ENCODE assay signal across 18 cellular contexts in the genomic region with DNA sequence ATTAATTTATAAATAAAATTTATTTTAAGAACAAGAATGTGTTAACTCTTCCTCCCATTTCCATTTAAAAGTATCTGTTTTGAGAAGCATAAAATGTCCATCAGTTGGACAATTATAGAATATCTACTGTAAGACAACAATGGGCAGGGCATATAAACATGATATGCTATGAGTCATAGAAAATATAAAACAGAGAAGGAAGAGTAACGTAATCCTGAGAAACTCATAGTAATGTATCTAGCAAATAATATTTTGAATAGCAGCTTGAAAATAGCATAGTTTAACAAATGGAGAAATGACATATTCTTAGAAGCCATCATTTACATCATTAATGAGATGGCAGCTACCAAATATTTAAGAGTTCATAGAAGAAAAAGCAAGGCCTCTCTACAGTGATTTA.
A peak's percentile ranks its signal among the peaks of the same experiment; 100 is the strongest.
DNase-seq lines count a peak whose midpoint lies in the region; ATAC-seq, FAIRE-seq and TF ChIP-seq lines count a peak whose summit lies in the region.
"Had no signal": no experiment of that assay in that cellular context is flagged by ENCODE, and none has a peak within 500 bp of the region (broad histone marks: within the 10 kb centered on the region; RNA-seq: fewer than 3 reads in every experiment).

No MANE protein-coding gene starts in this region.

- peak; percentile 13 for DNase-seq in HCEC 1CT
- DNase-seq in PC-3 = peak; percentile 20
- DNase-seq in dedifferentiated amniotic fluid mesenchymal stem cell (ENCODE audit: extremely low spot score) = peak; percentile 51
- no peak for DNase-seq in pancreas
- no peak for DNase-seq in NCI-H2171 (lab: John Stamatoyannopoulos, UW)
- DNase-seq in superior temporal gyrus (ENCODE audit: extremely low spot score) = no peak
- no peak for DNase-seq in AG20443 (ENCODE audit: low spot score)
- DNase-seq: 8988T; Calu3; CD8-positive, alpha-beta T cell; DMS79 treated with DMSO at 0.1 percent for 48 hours; GM23248; HFFc6 had no signal

- ATAC-seq in PC-3 = peak; percentile 68
- ATAC-seq in pancreas = no peak
- ATAC-seq: CD8-positive, alpha-beta T cell; GM12878 had no signal

- intact Hi-C loops in PC-3 (cut with micrococcal nuclease) (no loop called here), pancreas (cut with DNase I) (no loop called here)

- CTCF ChIA-PET in PC-3 (lab: Charles Lee) = no interaction called here

- H2AFZ ChIP-seq in PC-3 (ENCODE audit: low read length) = no peak overlapping the region
- H2AFZ ChIP-seq: GM23248 had no signal

- 36 to 52% methylated on average over 1 of the region's 1 CpG for WGBS in pancreas, 2 donors

- POLR2A ChIA-PET in PC-3 (lab: Charles Lee; ENCODE audit: unreplicated experiment) = no interaction called here

- H3K9me3 ChIP-seq in PC-3 (ENCODE audit: low read length) = no peaks in the 10 kb centered on the region
- H3K9me3 ChIP-seq in pancreas = no peaks in the 10 kb centered on the region
- H3K9me3 ChIP-seq: BLaER1 treated with 17β-estradiol and CSF1 and Interleukin-3, amounts not matched to agents 10 nM and 100 nM; HAP-1 had no signal

- no peaks in the 10 kb centered on the region for H3F3A ChIP-seq in PC-3 (ENCODE audit: low read length, unreplicated experiment)

- TF ChIP-seq CTCF in PC-3 (conservative IDR thresholded peaks at IDR 0.05; ENCODE audit: low read depth, low read length) (no peak), pancreas (IDR thresholded peaks at IDR 0.05) (no peak)

- no TSS peak for BruUV-seq in PC-3 (replicated peaks; lab: Mats Ljungman, UMichigan)

- FAIRE-seq in pancreas (lab: Jason Lieb, UNC) = peak; percentile 13
- FAIRE-seq: GM12878, GM19239 had no signal

- H3K27me3 ChIP-seq in PC-3 (ENCODE audit: low read length) (no peaks in the 10 kb centered on the region), pancreas (no peaks in the 10 kb centered on the region)
- H3K27me3 ChIP-seq: BLaER1 treated with 17β-estradiol and CSF1 and Interleukin-3, amounts not matched to agents 10 nM and 100 nM had no signal

- no peaks in the 10 kb centered on the region for H3K4me1 ChIP-seq in PC-3 (ENCODE audit: insufficient read depth, low read length)
- no peaks in the 10 kb centered on the region for H3K4me1 ChIP-seq in pancreas
- H3K4me1 ChIP-seq: BLaER1 treated with 17β-estradiol and CSF1 and Interleukin-3, amounts not matched to agents 10 nM and 100 nM had no signal

- H3K4me3 ChIP-seq in PC-3 (ENCODE audit: low read length) = no peak overlapping the region
- H3K4me3 ChIP-seq in pancreas = no peak overlapping the region
- H3K4me3 ChIP-seq: BLaER1 treated with 17β-estradiol and CSF1 and Interleukin-3, amounts not matched to agents 10 nM and 100 nM; GM12878; GM23248; HAP-1 had no signal

- no peaks in the 10 kb centered on the region for H4K20me1 ChIP-seq in PC-3 (ENCODE audit: low read length)
- H4K20me1 ChIP-seq: BLaER1 treated with 17β-estradiol and CSF1 and Interleukin-3, amounts not matched to agents 10 nM and 100 nM had no signal

- no peaks in the 10 kb centered on the region for H3K36me3 ChIP-seq in PC-3 (ENCODE audit: low read depth, low read length)
- no peaks in the 10 kb centered on the region for H3K36me3 ChIP-seq in pancreas
- H3K36me3 ChIP-seq: HAP-1 had no signal

- no peaks in the 10 kb centered on the region for H3K9me2 ChIP-seq in PC-3 (replicated peaks; ENCODE audit: low read length)

- H3K27ac ChIP-seq in PC-3 (ENCODE audit: low read length) (no peak overlapping the region), pancreas (no peak overlapping the region)
- H3K27ac ChIP-seq: BLaER1 treated with 17β-estradiol and CSF1 and Interleukin-3, amounts not matched to agents 10 nM and 100 nM; GM23248; HL-60 had no signal

- no peaks in the 10 kb centered on the region for H3K79me2 ChIP-seq in PC-3 (ENCODE audit: low read length)

- H3K4me2 ChIP-seq in PC-3 (ENCODE audit: low read length) = no peak overlapping the region
- H3K4me2 ChIP-seq: BLaER1 treated with 17β-estradiol and CSF1 and Interleukin-3, amounts not matched to agents 10 nM and 100 nM had no signal

- H3K9ac ChIP-seq in PC-3 (ENCODE audit: low read length) = no peak overlapping the region
- H3K9ac ChIP-seq: BLaER1 treated with 17β-estradiol and CSF1 and Interleukin-3, amounts not matched to agents 10 nM and 100 nM; GM23248 had no signal

Comparison
In these comparisons a context has a peak if more than half of its experiments do, and no peak if none do; other contexts are left out.
1. DNase-seq: peak in HCEC 1CT (single experiment), PC-3 (single experiment) and dedifferentiated amniotic fluid mesenchymal stem cell (single experiment); none in pancreas (0 of 6), NCI-H2171 (single experiment), superior temporal gyrus (single experiment) and AG20443 (single experiment).